9 cellular contexts compared by ENCODE assay signal in the genomic region with DNA sequence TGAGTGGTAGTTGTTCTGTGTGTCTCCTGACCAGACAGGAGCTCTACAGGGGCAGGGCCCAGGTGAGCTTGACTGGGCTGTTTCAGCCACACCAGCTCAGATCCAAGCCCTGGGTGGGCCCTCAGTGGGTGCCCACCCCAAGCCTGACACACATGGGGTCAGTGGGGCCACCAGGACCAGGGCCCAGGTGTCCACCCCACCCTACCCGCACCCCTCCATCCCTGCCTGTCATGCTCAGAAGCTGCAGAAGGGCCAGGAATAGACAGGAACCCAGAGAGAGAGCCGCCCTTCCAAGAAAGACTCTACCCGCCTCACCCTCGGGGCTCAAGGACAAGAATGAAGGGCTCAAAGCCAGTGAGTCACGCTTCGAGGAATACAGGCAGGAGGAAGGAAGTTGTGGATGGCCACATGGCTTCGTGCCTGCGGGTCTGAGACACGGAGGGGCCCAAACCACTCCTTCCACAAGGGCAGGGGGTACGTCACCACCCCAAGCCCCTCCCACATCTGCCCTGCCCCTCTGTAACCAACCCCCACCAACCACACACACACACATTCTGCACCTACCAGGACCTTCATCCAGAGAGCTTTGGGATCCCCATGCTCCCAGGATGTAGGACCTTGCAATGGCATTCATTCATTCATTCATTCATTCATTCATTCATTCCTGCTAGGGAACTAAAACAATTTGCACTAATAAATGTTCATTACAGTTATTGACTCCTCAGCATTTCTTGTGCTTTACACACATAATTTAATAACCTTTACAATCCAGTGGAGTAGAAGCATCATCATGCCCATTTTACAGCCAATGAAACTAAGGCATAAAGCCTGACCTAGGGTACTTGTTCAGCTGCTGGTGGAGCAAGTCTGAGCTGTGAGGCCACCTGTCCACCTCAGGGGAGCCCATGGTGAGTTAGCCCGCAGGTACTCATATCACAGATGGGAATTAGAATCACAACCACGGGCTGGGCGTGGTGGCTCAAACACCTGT. TPM values are rescaled to one million over a fixed set of nuclear protein-coding genes. Genes with fewer than 3 reads are reported as not detected.
DNase-seq lines count a peak whose midpoint lies in the region; ATAC-seq and TF ChIP-seq lines count a peak whose summit lies in the region.
"Had no signal": no experiment of that assay in that cellular context is flagged by ENCODE, and none has a peak within 500 bp of the region (broad histone marks: within the 10 kb centered on the region; RNA-seq: fewer than 3 reads in every experiment).

No MANE protein-coding gene starts in this region.

- intact Hi-C loops in heart right ventricle (cut with DNase I) = no loop called here

- H3K27ac ChIP-seq in RWPE1 = peak overlapping the region; percentile 99
- peak overlapping the region in 9 of 10 donors; percentile 39 to 90 (median 75) for H3K27ac ChIP-seq in heart right ventricle
- H3K27ac ChIP-seq: KMS-11 had no signal

- WGBS in heart right ventricle, 2 donors = 47 to 64% methylated on average over 13 of the region's 13 CpGs

- POLR2A ChIA-PET in RWPE1 (lab: Yijun Ruan, JAX; ENCODE audit: low non-redundant PET) = interaction anchor here (0.5 to 1.6 kb wide), 6 partner anchors 23 to 1058 kb away, joined by 3 to 9 read pairs (median 3); a partner anchor contains a TSS

- ATAC-seq in heart right ventricle (peak; percentile 26 to 77 (median 58)), GM21717 (IDR thresholded peaks at IDR 0.05; ENCODE audit: unreplicated experiment) (no peak), GM18909 (IDR thresholded peaks at IDR 0.05; ENCODE audit: poor library complexity, unreplicated experiment) (no peak)

- no peaks in the 10 kb centered on the region for H3K9me3 ChIP-seq in heart right ventricle
- no peaks in the 10 kb centered on the region for H3K9me3 ChIP-seq in skeletal muscle satellite cell (replicated peaks; ENCODE audit: low read length)

- H3K4me3 ChIP-seq in heart right ventricle (peak overlapping the region in 1 of 10 donors; percentile 2), skeletal muscle satellite cell (ENCODE audit: low read length) (peak overlapping the region; percentile 29)

- H3K4me1 ChIP-seq in heart right ventricle (peaks cover 25 to 91% (median 76%) of the 10 kb centered on the region in 9 donors), skeletal muscle satellite cell (ENCODE audit: control insufficient read depth, insufficient read depth, low read length) (peaks cover 85% of the 10 kb centered on the region)

- CTCF ChIA-PET in RWPE1 (lab: Yijun Ruan, JAX) = interaction anchor here (0.7 to 2.0 kb wide), 6 partner anchors 19 to 178 kb away, joined by 3 to 8 read pairs (median 4); no protein-coding TSS in a partner anchor

- DNase-seq in EL = peak; percentile 99
- DNase-seq in RWPE1 (ENCODE audit: low spot score) = peak; percentile 99
- peak; percentile 27 for DNase-seq in activated naive CD4-positive, alpha-beta T cell treated with anti-CD3 and anti-CD28 coated beads, Interleukin-2, amount 50 U/mL, for 16 hours
- DNase-seq in heart right ventricle = peak; percentile 54 to 67
- DNase-seq in retina = no peak

- H3K4me2 ChIP-seq in skeletal muscle satellite cell (ENCODE audit: low read length) = peak overlapping the region; percentile 71
- H3K4me2 ChIP-seq: KMS-11 had no signal

- peak overlapping the region; percentile 58 for H3K9ac ChIP-seq in skeletal muscle satellite cell (ENCODE audit: low read depth, low read length)
- H3K9ac ChIP-seq: KMS-11 had no signal

- H3K27me3 ChIP-seq in heart right ventricle (no peaks in the 10 kb centered on the region), skeletal muscle satellite cell (ENCODE audit: control insufficient read depth, insufficient read depth, low read length) (no peaks in the 10 kb centered on the region)

- no peak for TF ChIP-seq CTCF in RWPE1 (conservative IDR thresholded peaks at IDR 0.05; ENCODE audit: low read depth)
- no peak for TF ChIP-seq CTCF in heart right ventricle (IDR thresholded peaks at IDR 0.05)

- H3K36me3 ChIP-seq in heart right ventricle = peaks cover 0 to 24% (median 0%) of the 10 kb centered on the region in 9 donors
- H3K36me3 ChIP-seq in skeletal muscle satellite cell (ENCODE audit: insufficient read depth, low read length) = peaks cover 70% of the 10 kb centered on the region

RNA-seq across cellular contexts. Expression of a gene that starts 56.0 kb away (rescaled TPM):
- total RNA-seq in heart right ventricle = 10 to 100 TPM; 36.8 to 59.2 (median 49.4) TPM
- polyA plus RNA-seq in heart right ventricle = 10 to 100 TPM; 14.4 to 16.5 TPM
- 16.2 and 32.7 TPM in 2 replicates for total RNA-seq in skeletal muscle satellite cell (2012; rRNA removed)

Comparison
In these comparisons a context has a peak if more than half of its experiments do, and no peak if none do; other contexts are left out.
1. ATAC-seq: peak in heart right ventricle (8 of 8); none in GM21717 (single experiment) and GM18909 (single experiment).